Comparison of ENCODE assay signal across 8 cellular contexts in genomic region chr4:185839204-185839712, GRCh38. TPM values are rescaled to one million over a fixed set of nuclear protein-coding genes. Genes with fewer than 3 reads are reported as not detected.
A peak's percentile ranks its signal among the peaks of the same experiment; 100 is the strongest.
DNase-seq lines count a peak whose midpoint lies in the region; ATAC-seq and TF ChIP-seq lines count a peak whose summit lies in the region.

No MANE protein-coding gene starts in this region.

- peaks cover 17 to 24% of the 10 kb centered on the region in 2 experiments for H3K4me1 ChIP-seq in trophoblast cell (ENCODE audit: control insufficient read depth in 1 of 2, insufficient read depth in 2 of 2, low read length in 2 of 2)

- no CpG with 5 or more reads among the region's 9 CpGs for WGBS in trophoblast cell (ENCODE audit: extremely low coverage, insufficient coverage, insufficient read length)

- no peak for TF ChIP-seq CTCF in RWPE1 (conservative IDR thresholded peaks at IDR 0.05; ENCODE audit: low read depth)
- TF ChIP-seq CTCF in foreskin fibroblast (IDR thresholded peaks at IDR 0.05; ENCODE audit: low read depth, low read length), result no peak

- no peak overlapping the region for H2AFZ ChIP-seq in trophoblast cell (ENCODE audit: insufficient read depth, low read length, poor library complexity)

- no peak overlapping the region for H3K4me2 ChIP-seq in trophoblast cell (ENCODE audit: low read length)

- H4K12ac ChIP-seq in trophoblast cell (ENCODE audit: low read depth, low read length), result no peak overlapping the region

- peak overlapping the region in 1 of 2 donors; percentile 11 for H3K4me3 ChIP-seq in foreskin fibroblast (ENCODE audit: low read depth in 1 of 2, low read length in 2 of 2)
- no peak overlapping the region for H3K4me3 ChIP-seq in trophoblast cell (ENCODE audit: low read depth, low read length)

- no peaks in the 10 kb centered on the region for H3K36me3 ChIP-seq in trophoblast cell (ENCODE audit: control insufficient read depth in 1 of 2, insufficient read depth in 2 of 2, low read length in 2 of 2)

- no peaks in the 10 kb centered on the region for H3K9me3 ChIP-seq in trophoblast cell (ENCODE audit: insufficient read depth, low read depth, low read length)

- peak overlapping the region; percentile 89 for H3K27ac ChIP-seq in RWPE1
- peak overlapping the region; percentile 90 for H3K27ac ChIP-seq in trophoblast cell (ENCODE audit: low read depth, low read length)

- no peak overlapping the region for H3K14ac ChIP-seq in trophoblast cell (ENCODE audit: low read length)

- H3K9ac ChIP-seq in trophoblast cell (ENCODE audit: low read length), result no peak overlapping the region

- no peaks in the 10 kb centered on the region for H3K27me3 ChIP-seq in trophoblast cell (ENCODE audit: insufficient read depth, low read length)

- H3K4ac ChIP-seq in trophoblast cell (ENCODE audit: low read depth, low read length), result no peak overlapping the region

- H2BK12ac ChIP-seq in trophoblast cell (ENCODE audit: low read length), result no peak overlapping the region

- peaks cover 6% of the 10 kb centered on the region for H3K79me2 ChIP-seq in trophoblast cell (ENCODE audit: control insufficient read depth, insufficient read depth, low read length, poor library complexity)

- H3K23ac ChIP-seq in trophoblast cell (ENCODE audit: low read length), result no peak overlapping the region

- no peak overlapping the region for H4K91ac ChIP-seq in trophoblast cell (ENCODE audit: low read depth, low read length)

- POLR2A ChIA-PET in RWPE1 (lab: Yijun Ruan, JAX; ENCODE audit: low non-redundant PET), result no interaction called here

- peaks cover 26% of the 10 kb centered on the region for H3K79me1 ChIP-seq in trophoblast cell (ENCODE audit: low read length)

- DNase-seq in EH (ENCODE audit: low read depth), result peak; percentile 98
- peak; percentile 92 for DNase-seq in RWPE1 (ENCODE audit: low spot score)
- DNase-seq in foreskin fibroblast, result peak; percentile 90 to 92
- DNase-seq in trophoblast cell, result peak; percentile 73 to 86
- DNase-seq in DMS153 (lab: John Stamatoyannopoulos, UW), result no peak
- DNase-seq in activated CD8-positive, alpha-beta memory T cell treated with anti-CD3 and anti-CD28 coated beads, Interleukin-2, amount 50 U/mL, for 4 hours, result no peak
- no peak for DNase-seq in NCI-H1092 treated with DMSO at 0.1 percent for 48 hours (lab: John Stamatoyannopoulos, UW)

- H2BK5ac ChIP-seq in trophoblast cell (ENCODE audit: low read depth, low read length, poor library complexity), result no peak overlapping the region

- no peak overlapping the region for H2BK120ac ChIP-seq in trophoblast cell (ENCODE audit: insufficient read depth, low read length, poor library complexity)

- CTCF ChIA-PET in RWPE1 (lab: Yijun Ruan, JAX), result interaction anchor here (0.7 kb wide), 1 partner anchor 82 kb away, joined by 3 read pairs; no protein-coding TSS in a partner anchor

- no peak overlapping the region for H2AK5ac ChIP-seq in trophoblast cell (ENCODE audit: low read length)

- no peak for ATAC-seq in HG03460 (IDR thresholded peaks at IDR 0.05; ENCODE audit: unreplicated experiment)

- no peak overlapping the region for H4K8ac ChIP-seq in trophoblast cell (ENCODE audit: low read depth, low read length)

- no peak overlapping the region for H3K18ac ChIP-seq in trophoblast cell (ENCODE audit: low read length)

RNA-seq across cellular contexts. Expression of gene SORBS2, which starts 27.3 kb away (rescaled TPM):
- polyA plus RNA-seq in trophoblast cell (2013), result 4.9 and 7.0 TPM in 2 replicates

Comparison
In these comparisons a context has a peak if more than half of its experiments do, and no peak if none do; other contexts are left out.
1. DNase-seq: peak in EH (single experiment), RWPE1 (single experiment), foreskin fibroblast (2 of 2) and trophoblast cell (2 of 2); none in DMS153 (single experiment), activated CD8-positive, alpha-beta memory T cell treated with anti-CD3 and anti-CD28 coated beads, Interleukin-2, amount 50 U/mL, for 4 hours (single experiment) and NCI-H1092 treated with DMSO at 0.1 percent for 48 hours (single experiment).